1 cellular context compared by ENCODE assay signal in genomic region chr15:25426896-25427610, GRCh38.
TF ChIP-seq lines count a peak whose summit lies in the region.

No MANE protein-coding gene starts in this region.

TF ChIP-seq in WTC11, 78 proteins besides CTCF, POLR2A, EP300 and RAD21 (continued from another document):
- no peak for TF ChIP-seq FOXP4 (CRISPR knock-in tag; IDR thresholded peaks at IDR 0.05)
- no peak for TF ChIP-seq FOXP1 (CRISPR knock-in tag; IDR thresholded peaks at IDR 0.05; ENCODE audit: borderline replicate concordance)
- TF ChIP-seq TP53 (CRISPR knock-in tag; IDR thresholded peaks at IDR 0.05), result no peak
- TF ChIP-seq MLX (CRISPR knock-in tag; IDR thresholded peaks at IDR 0.05), result no peak
- no peak for TF ChIP-seq OVOL2 (CRISPR knock-in tag; IDR thresholded peaks at IDR 0.05; ENCODE audit: borderline replicate concordance)
- no peak for TF ChIP-seq ZNF396 (CRISPR knock-in tag; IDR thresholded peaks at IDR 0.05; ENCODE audit: borderline replicate concordance)
- TF ChIP-seq, protein P1, sequence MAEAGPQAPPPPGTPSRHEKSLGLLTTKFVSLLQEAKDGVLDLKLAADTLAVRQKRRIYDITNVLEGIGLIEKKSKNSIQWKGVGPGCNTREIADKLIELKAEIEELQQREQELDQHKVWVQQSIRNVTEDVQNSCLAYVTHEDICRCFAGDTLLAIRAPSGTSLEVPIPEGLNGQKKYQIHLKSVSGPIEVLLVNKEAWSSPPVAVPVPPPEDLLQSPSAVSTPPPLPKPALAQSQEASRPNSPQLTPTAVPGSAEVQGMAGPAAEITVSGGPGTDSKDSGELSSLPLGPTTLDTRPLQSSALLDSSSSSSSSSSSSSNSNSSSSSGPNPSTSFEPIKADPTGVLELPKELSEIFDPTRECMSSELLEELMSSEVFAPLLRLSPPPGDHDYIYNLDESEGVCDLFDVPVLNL (CRISPR knock-in tag; IDR thresholded peaks at IDR 0.05; ENCODE audit: borderline replicate concordance, low read depth), result no peak
- no peak for TF ChIP-seq CREB1 (CRISPR knock-in tag; IDR thresholded peaks at IDR 0.05)
- no peak for TF ChIP-seq RELA (CRISPR knock-in tag; IDR thresholded peaks at IDR 0.05; ENCODE audit: borderline replicate concordance)
- TF ChIP-seq IRF2 (CRISPR knock-in tag; IDR thresholded peaks at IDR 0.05; ENCODE audit: borderline replicate concordance, low read depth), result no peak
- TF ChIP-seq, protein P2, sequence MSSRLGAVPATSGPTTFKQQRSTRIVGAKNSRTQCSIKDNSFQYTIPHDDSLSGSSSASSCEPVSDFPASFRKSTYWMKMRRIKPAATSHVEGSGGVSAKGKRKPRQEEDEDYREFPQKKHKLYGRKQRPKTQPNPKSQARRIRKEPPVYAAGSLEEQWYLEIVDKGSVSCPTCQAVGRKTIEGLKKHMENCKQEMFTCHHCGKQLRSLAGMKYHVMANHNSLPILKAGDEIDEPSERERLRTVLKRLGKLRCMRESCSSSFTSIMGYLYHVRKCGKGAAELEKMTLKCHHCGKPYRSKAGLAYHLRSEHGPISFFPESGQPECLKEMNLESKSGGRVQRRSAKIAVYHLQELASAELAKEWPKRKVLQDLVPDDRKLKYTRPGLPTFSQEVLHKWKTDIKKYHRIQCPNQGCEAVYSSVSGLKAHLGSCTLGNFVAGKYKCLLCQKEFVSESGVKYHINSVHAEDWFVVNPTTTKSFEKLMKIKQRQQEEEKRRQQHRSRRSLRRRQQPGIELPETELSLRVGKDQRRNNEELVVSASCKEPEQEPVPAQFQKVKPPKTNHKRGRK (CRISPR knock-in tag; IDR thresholded peaks at IDR 0.05; ENCODE audit: borderline replicate concordance), result no peak
- no peak for TF ChIP-seq IRF1 (CRISPR knock-in tag; IDR thresholded peaks at IDR 0.05)
- TF ChIP-seq CREM (CRISPR knock-in tag; IDR thresholded peaks at IDR 0.05), result no peak
- no peak for TF ChIP-seq SOX15 (CRISPR knock-in tag; IDR thresholded peaks at IDR 0.05)
